Comparison of ENCODE assay signal across 18 cellular contexts in the genomic region with DNA sequence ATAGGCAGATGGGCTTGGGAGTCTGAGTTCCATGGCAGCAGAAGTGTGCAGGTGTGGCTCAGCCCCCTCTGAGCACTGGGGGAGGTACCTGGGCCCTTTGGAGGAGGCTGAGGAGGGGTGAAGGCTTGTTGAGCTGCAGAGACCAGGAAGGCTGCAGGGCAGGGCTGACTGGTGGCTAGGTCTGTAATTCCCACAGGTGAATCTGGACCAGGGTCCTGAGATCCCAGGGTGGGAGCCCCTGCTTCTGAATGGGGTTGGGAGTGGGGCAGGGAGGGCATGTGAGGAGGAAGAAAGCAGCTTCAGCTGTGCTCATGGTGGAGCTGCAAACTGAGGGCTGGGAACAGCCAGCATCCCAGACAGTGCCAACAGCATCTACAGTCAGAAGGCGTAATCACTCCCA.
DNase-seq lines count a peak whose midpoint lies in the region; ATAC-seq and TF ChIP-seq lines count a peak whose summit lies in the region.
"Had no signal": no experiment of that assay in that cellular context is flagged by ENCODE, and none has a peak within 500 bp of the region (broad histone marks: within the 10 kb centered on the region; RNA-seq: fewer than 3 reads in every experiment).

No MANE protein-coding gene starts in this region.

- H3K4me1 ChIP-seq in BLaER1 (peaks cover 21% of the 10 kb centered on the region), DND-41 (ENCODE audit: insufficient read depth, low read length) (no peaks in the 10 kb centered on the region), stomach (no peaks in the 10 kb centered on the region)
- H3K4me1 ChIP-seq: HAP-1 had no signal

- peak overlapping the region; percentile 59 for H3K27ac Mint-ChIP-seq in endothelial cell (ENCODE audit: unreplicated experiment)
- H3K27ac Mint-ChIP-seq: CD8-positive, alpha-beta T cell had no signal

- H3K9ac ChIP-seq in BLaER1 (no peak overlapping the region), DND-41 (ENCODE audit: low read depth, low read length) (no peak overlapping the region)
- H3K9ac ChIP-seq: GM23248 had no signal

- TF ChIP-seq POLR2A in stomach (IDR thresholded peaks at IDR 0.05): no peak

- H3K27me3 ChIP-seq in BLaER1: no peaks in the 10 kb centered on the region
- H3K27me3 ChIP-seq in DND-41 (ENCODE audit: insufficient read depth, low read length, poor library complexity): no peaks in the 10 kb centered on the region
- peaks cover 0 to 64% (median 6%) of the 10 kb centered on the region in 3 donors for H3K27me3 ChIP-seq in stomach

- H3K36me3 ChIP-seq in BLaER1 (no peaks in the 10 kb centered on the region), DND-41 (ENCODE audit: insufficient read depth, low read length) (no peaks in the 10 kb centered on the region), stomach (no peaks in the 10 kb centered on the region)
- H3K36me3 ChIP-seq: HAP-1 had no signal

- 69 to 94% (median 86%) methylated on average over 1 of the region's 1 CpG for WGBS in stomach, 5 donors

- no peak overlapping the region for H3K27ac ChIP-seq in BLaER1
- no peak overlapping the region for H3K27ac ChIP-seq in DND-41 (ENCODE audit: low read length)
- H3K27ac ChIP-seq in stomach: no peak overlapping the region
- H3K27ac ChIP-seq: GM23248 had no signal

- H3K9me3 Mint-ChIP-seq in endothelial cell (ENCODE audit: unreplicated experiment): peaks cover 7% of the 10 kb centered on the region
- H3K9me3 Mint-ChIP-seq: CD8-positive, alpha-beta T cell had no signal

- H4K20me1 ChIP-seq in BLaER1: no peaks in the 10 kb centered on the region
- H4K20me1 ChIP-seq in DND-41 (ENCODE audit: insufficient read depth, low read length): no peaks in the 10 kb centered on the region; the same call in 1 of the 2 replicates

- H3K4me3 Mint-ChIP-seq in endothelial cell (ENCODE audit: unreplicated experiment): peak overlapping the region; percentile 57
- H3K4me3 Mint-ChIP-seq: CD8-positive, alpha-beta T cell had no signal

- ATAC-seq in DND-41 (ENCODE audit: insufficient read depth, low read depth): 0 out of 3 replicates have a peak, but pooled peaks have one; percentile 14
- no peak for ATAC-seq in HG02642 (IDR thresholded peaks at IDR 0.05; ENCODE audit: poor library complexity, unreplicated experiment)
- no peak for ATAC-seq in HG03159 (IDR thresholded peaks at IDR 0.05; ENCODE audit: unreplicated experiment)
- no peak for ATAC-seq in GM19395 (IDR thresholded peaks at IDR 0.05; ENCODE audit: unreplicated experiment)
- ATAC-seq: CD8-positive, alpha-beta T cell; GM12878; K562 had no signal

- TF ChIP-seq CTCF in DND-41 (IDR thresholded peaks at IDR 0.05; ENCODE audit: borderline replicate concordance, extremely low read depth, low read length, poor library complexity, severe bottlenecking) (no peak), endothelial cell (IDR thresholded peaks at IDR 0.05; ENCODE audit: unreplicated experiment) (no peak), stomach (IDR thresholded peaks at IDR 0.05) (no peak)

- H3K9me3 ChIP-seq in BLaER1: no peaks in the 10 kb centered on the region
- no peaks in the 10 kb centered on the region for H3K9me3 ChIP-seq in DND-41 (ENCODE audit: insufficient read depth, low read length, severe bottlenecking)
- H3K9me3 ChIP-seq in stomach: no peaks in the 10 kb centered on the region
- H3K9me3 ChIP-seq: HAP-1 had no signal

- H3K4me3 ChIP-seq in BLaER1: no peak overlapping the region
- H3K4me3 ChIP-seq in DND-41 (ENCODE audit: low read depth in 1 of 2, low read length in 2 of 2): no peak overlapping the region
- H3K4me3 ChIP-seq in stomach: no peak overlapping the region
- H3K4me3 ChIP-seq: GM12878, GM23248, HAP-1, K562 had no signal

- no peak overlapping the region for H2AFZ ChIP-seq in DND-41 (ENCODE audit: low read depth, low read length)
- H2AFZ ChIP-seq: GM23248 had no signal

- DNase-seq in DND-41: no peak
- no peak for DNase-seq in endothelial cell (ENCODE audit: low spot score)
- peak; percentile 9 for DNase-seq in stomach
- DNase-seq: ACHN, AML-193, Calu3, DMS79 treated with DMSO at 0.1 percent for 48 hours, EL, GM23248, IMR-90 had no signal

- H3K4me2 ChIP-seq in BLaER1: peak overlapping the region; percentile 12
- H3K4me2 ChIP-seq in DND-41 (ENCODE audit: insufficient read depth, low read length): no peak overlapping the region

- H3K79me2 ChIP-seq in DND-41 (ENCODE audit: insufficient read depth, low read length): no peaks in the 10 kb centered on the region

- TF ChIP-seq EP300 in stomach (IDR thresholded peaks at IDR 0.05): no peak

- H3K27me3 Mint-ChIP-seq in endothelial cell (ENCODE audit: unreplicated experiment): peaks cover 8% of the 10 kb centered on the region

- no peaks in the 10 kb centered on the region for H3K4me1 Mint-ChIP-seq in endothelial cell (ENCODE audit: unreplicated experiment)

- peaks cover 31% of the 10 kb centered on the region for H3K36me3 Mint-ChIP-seq in endothelial cell (ENCODE audit: low read depth, unreplicated experiment)
- H3K36me3 Mint-ChIP-seq: CD8-positive, alpha-beta T cell had no signal

- intact Hi-C loops in stomach (cut with DNase I; ENCODE audit: low total_unique reads): no loop called here
